ENCODE assay signal across 2 cellular contexts in the genomic region with DNA sequence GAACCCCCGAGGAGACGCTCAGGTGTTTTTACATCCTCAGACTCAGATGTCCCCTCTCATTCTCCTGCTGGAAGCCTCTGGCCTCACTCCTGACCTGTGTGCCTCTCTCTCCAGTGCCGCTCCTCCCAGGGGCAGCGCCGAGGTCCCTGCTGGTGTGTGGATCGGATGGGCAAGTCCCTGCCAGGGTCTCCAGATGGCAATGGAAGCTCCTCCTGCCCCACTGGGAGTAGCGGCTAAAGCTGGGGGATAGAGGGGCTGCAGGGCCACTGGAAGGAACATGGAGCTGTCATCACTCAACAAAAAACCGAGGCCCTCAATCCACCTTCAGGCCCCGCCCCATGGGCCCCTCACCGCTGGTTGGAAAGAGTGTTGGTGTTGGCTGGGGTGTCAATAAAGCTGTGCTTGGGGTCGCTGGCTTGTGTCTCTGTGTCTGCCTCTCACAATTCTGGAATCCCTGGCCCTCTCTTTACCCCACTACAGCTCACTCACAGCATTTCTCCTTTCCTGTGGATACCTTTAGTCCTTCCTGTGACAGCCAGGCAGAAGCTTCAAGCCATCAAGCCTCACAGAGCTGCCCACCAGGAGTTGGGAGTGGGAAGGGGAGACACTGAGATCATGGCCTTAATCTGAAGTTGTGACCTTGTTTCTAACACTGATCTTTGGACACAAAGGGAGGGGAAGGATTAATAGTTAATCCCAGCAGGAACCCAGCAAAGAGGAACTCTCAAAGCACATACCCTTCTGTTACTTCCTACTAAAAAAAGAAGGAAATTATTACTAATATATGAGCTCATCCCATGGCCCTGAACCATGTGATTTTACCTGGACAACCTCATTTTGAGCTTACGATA.
TF ChIP-seq lines count a peak whose summit lies in the region.

No MANE protein-coding gene starts in this region.

TF ChIP-seq in endothelial cell of umbilical vein, 7 proteins besides CTCF, POLR2A, EP300 and RAD21:
- TF ChIP-seq MYC (IDR thresholded peaks at IDR 0.05; ENCODE audit: low read depth, low read length) = no peak
- TF ChIP-seq FOS (IDR thresholded peaks at IDR 0.05; ENCODE audit: borderline replicate concordance, insufficient read depth, low read length) = no peak
- no peak for TF ChIP-seq GATA2 (IDR thresholded peaks at IDR 0.05; ENCODE audit: insufficient read depth, insufficient read length, low read depth, low read length)
- TF ChIP-seq POLR2AphosphoS5 (IDR thresholded peaks at IDR 0.05; ENCODE audit: insufficient read depth, low read depth, low read length) = no peak
- no peak for TF ChIP-seq JUN (IDR thresholded peaks at IDR 0.05; ENCODE audit: borderline replicate concordance, insufficient read depth, insufficient read length, low read depth)
- TF ChIP-seq EZH2 (IDR thresholded peaks at IDR 0.05; ENCODE audit: borderline replicate concordance, low read depth, low read length, severe bottlenecking) = no peak
- TF ChIP-seq, protein P1, sequence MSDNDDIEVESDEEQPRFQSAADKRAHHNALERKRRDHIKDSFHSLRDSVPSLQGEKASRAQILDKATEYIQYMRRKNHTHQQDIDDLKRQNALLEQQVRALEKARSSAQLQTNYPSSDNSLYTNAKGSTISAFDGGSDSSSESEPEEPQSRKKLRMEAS (IDR thresholded peaks at IDR 0.05; ENCODE audit: insufficient read depth, insufficient read length) = no peak

TF ChIP-seq in SK-N-SH treated with all-trans-retinoic acid at 6 μM for 48 hours, 23 proteins besides CTCF, POLR2A, EP300 and RAD21:
- no peak for TF ChIP-seq OSR1 (CRISPR knock-in tag; IDR thresholded peaks at IDR 0.05)
- TF ChIP-seq, protein P2, sequence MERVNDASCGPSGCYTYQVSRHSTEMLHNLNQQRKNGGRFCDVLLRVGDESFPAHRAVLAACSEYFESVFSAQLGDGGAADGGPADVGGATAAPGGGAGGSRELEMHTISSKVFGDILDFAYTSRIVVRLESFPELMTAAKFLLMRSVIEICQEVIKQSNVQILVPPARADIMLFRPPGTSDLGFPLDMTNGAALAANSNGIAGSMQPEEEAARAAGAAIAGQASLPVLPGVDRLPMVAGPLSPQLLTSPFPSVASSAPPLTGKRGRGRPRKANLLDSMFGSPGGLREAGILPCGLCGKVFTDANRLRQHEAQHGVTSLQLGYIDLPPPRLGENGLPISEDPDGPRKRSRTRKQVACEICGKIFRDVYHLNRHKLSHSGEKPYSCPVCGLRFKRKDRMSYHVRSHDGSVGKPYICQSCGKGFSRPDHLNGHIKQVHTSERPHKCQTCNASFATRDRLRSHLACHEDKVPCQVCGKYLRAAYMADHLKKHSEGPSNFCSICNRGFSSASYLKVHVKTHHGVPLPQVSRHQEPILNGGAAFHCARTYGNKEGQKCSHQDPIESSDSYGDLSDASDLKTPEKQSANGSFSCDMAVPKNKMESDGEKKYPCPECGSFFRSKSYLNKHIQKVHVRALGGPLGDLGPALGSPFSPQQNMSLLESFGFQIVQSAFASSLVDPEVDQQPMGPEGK (CRISPR knock-in tag; IDR thresholded peaks at IDR 0.05; ENCODE audit: borderline replicate concordance) = no peak
- TF ChIP-seq, protein P3, sequence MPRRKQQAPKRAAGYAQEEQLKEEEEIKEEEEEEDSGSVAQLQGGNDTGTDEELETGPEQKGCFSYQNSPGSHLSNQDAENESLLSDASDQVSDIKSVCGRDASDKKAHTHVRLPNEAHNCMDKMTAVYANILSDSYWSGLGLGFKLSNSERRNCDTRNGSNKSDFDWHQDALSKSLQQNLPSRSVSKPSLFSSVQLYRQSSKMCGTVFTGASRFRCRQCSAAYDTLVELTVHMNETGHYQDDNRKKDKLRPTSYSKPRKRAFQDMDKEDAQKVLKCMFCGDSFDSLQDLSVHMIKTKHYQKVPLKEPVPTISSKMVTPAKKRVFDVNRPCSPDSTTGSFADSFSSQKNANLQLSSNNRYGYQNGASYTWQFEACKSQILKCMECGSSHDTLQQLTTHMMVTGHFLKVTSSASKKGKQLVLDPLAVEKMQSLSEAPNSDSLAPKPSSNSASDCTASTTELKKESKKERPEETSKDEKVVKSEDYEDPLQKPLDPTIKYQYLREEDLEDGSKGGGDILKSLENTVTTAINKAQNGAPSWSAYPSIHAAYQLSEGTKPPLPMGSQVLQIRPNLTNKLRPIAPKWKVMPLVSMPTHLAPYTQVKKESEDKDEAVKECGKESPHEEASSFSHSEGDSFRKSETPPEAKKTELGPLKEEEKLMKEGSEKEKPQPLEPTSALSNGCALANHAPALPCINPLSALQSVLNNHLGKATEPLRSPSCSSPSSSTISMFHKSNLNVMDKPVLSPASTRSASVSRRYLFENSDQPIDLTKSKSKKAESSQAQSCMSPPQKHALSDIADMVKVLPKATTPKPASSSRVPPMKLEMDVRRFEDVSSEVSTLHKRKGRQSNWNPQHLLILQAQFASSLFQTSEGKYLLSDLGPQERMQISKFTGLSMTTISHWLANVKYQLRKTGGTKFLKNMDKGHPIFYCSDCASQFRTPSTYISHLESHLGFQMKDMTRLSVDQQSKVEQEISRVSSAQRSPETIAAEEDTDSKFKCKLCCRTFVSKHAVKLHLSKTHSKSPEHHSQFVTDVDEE (CRISPR knock-in tag; IDR thresholded peaks at IDR 0.05) = no peak
